ENCODE assay signal across 13 cellular contexts in the genomic region with DNA sequence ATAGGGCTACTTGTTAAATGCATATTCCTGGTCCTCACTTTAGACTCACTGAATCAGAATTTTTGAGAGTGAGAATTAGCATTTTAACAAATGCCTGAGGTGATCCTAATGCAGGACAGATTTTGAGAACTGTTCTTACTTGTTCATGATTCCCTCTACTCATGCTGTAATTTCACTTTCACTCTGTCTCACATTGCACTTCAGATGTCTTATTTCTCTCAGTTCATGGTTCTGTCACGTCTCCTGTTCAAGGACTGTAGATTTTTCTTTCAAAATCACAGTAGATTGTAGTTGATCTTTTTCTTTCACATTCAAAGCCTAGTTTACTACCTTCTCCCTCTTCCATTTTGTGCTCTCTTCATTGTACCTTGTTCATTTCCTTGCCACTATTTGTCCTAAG. TPM values are rescaled to one million over a fixed set of nuclear protein-coding genes. Genes with fewer than 3 reads are reported as not detected.
DNase-seq lines count a peak whose midpoint lies in the region; ATAC-seq, FAIRE-seq and TF ChIP-seq lines count a peak whose summit lies in the region.
"Had no signal": no experiment of that assay in that cellular context is flagged by ENCODE, and none has a peak within 500 bp of the region (broad histone marks: within the 10 kb centered on the region; RNA-seq: fewer than 3 reads in every experiment).

No MANE protein-coding gene starts in this region.

- H3K4me3 Mint-ChIP-seq in activated CD8-positive, alpha-beta memory T cell treated with anti-CD3 and anti-CD28 coated beads, Interleukin-2, amount 10 ng/mL, durations not matched to agents 7 days and 5 days = no peak overlapping the region
- H3K4me3 Mint-ChIP-seq: memory B cell had no signal

- POLR2A ChIA-PET in HEK293T (lab: Yijun Ruan, JAX) = no interaction called here

- H3K36me3 ChIP-seq in H7 (replicated peaks; ENCODE audit: control insufficient read depth, insufficient read depth, low read length) = no peaks in the 10 kb centered on the region

- H3K27ac Mint-ChIP-seq in activated CD8-positive, alpha-beta memory T cell treated with anti-CD3 and anti-CD28 coated beads, Interleukin-2, amount 10 ng/mL, durations not matched to agents 7 days and 5 days = no peak overlapping the region
- H3K27ac Mint-ChIP-seq: memory B cell had no signal

- H3K27me3 Mint-ChIP-seq in activated CD8-positive, alpha-beta memory T cell treated with anti-CD3 and anti-CD28 coated beads, Interleukin-2, amount 10 ng/mL, durations not matched to agents 7 days and 5 days = peaks cover 5% of the 10 kb centered on the region

- no peaks in the 10 kb centered on the region for H3K27me3 ChIP-seq in H7 (ENCODE audit: control insufficient read depth, insufficient read depth, low read length)

- CTCF ChIA-PET in activated CD8-positive, alpha-beta memory T cell treated with anti-CD3 and anti-CD28 coated beads, Interleukin-2, amount 10 ng/mL, durations not matched to agents 7 days and 5 days (lab: Charles Lee) = no interaction called here
- CTCF ChIA-PET in HEK293T (lab: Yijun Ruan, JAX) = no interaction called here

- no peak overlapping the region for H3K4me3 ChIP-seq in H7 (ENCODE audit: insufficient read depth, low read depth, low read length)

- H3K36me3 Mint-ChIP-seq in activated CD8-positive, alpha-beta memory T cell treated with anti-CD3 and anti-CD28 coated beads, Interleukin-2, amount 10 ng/mL, durations not matched to agents 7 days and 5 days = no peaks in the 10 kb centered on the region
- H3K36me3 Mint-ChIP-seq: memory B cell had no signal

- FAIRE-seq in urothelium cell line (lab: Jason Lieb, UNC) = no peak
- FAIRE-seq: bronchial epithelial cell had no signal

- H3K9me3 Mint-ChIP-seq in activated CD8-positive, alpha-beta memory T cell treated with anti-CD3 and anti-CD28 coated beads, Interleukin-2, amount 10 ng/mL, durations not matched to agents 7 days and 5 days (ENCODE audit: low read depth) = no peaks in the 10 kb centered on the region
- H3K9me3 Mint-ChIP-seq: memory B cell had no signal

- no peak for DNase-seq in activated CD8-positive, alpha-beta memory T cell treated with anti-CD3 and anti-CD28 coated beads, Interleukin-2, amount 10 ng/mL, durations not matched to agents 7 days and 5 days
- DNase-seq in activated CD8-positive, alpha-beta memory T cell treated with anti-CD3 and anti-CD28 coated beads, Interleukin-2, amount 50 U/mL, for 48 hours = no peak
- DNase-seq in HEK293T (ENCODE audit: extremely low spot score) (no peak), NOMO-1 (lab: John Stamatoyannopoulos, UW; ENCODE audit: unreplicated experiment in 2 of 2) (no peak), H7 (no peak), urothelium cell line (ENCODE audit: low spot score) (no peak)
- DNase-seq: DND-41, foreskin melanocyte had no signal

- peaks cover 6% of the 10 kb centered on the region for H3K4me1 Mint-ChIP-seq in activated CD8-positive, alpha-beta memory T cell treated with anti-CD3 and anti-CD28 coated beads, Interleukin-2, amount 10 ng/mL, durations not matched to agents 7 days and 5 days

- ATAC-seq in activated CD8-positive, alpha-beta memory T cell treated with anti-CD3 and anti-CD28 coated beads, Interleukin-2, amount 10 ng/mL, durations not matched to agents 7 days and 5 days = peak; percentile 60
- ATAC-seq in HG02763 (IDR thresholded peaks at IDR 0.05; ENCODE audit: unreplicated experiment) = peak; percentile 93
- peak; percentile 92 for ATAC-seq in HG03521 (IDR thresholded peaks at IDR 0.05; ENCODE audit: unreplicated experiment)

TF ChIP-seq in HEK293T, 16 proteins besides CTCF, POLR2A, EP300 and RAD21:
- TF ChIP-seq ZNF384 (IDR thresholded peaks at IDR 0.05) (no peak), BHLHE40 (IDR thresholded peaks at IDR 0.05; ENCODE audit: borderline replicate concordance) (no peak), ARNT (IDR thresholded peaks at IDR 0.05) (no peak), FOXK2 (IDR thresholded peaks at IDR 0.05) (no peak), FOXM1 (IDR thresholded peaks at IDR 0.05; ENCODE audit: borderline replicate concordance) (no peak), SUZ12 (IDR thresholded peaks at IDR 0.05) (no peak), ELF4 (IDR thresholded peaks at IDR 0.05) (no peak), CTBP1 (IDR thresholded peaks at IDR 0.05; ENCODE audit: borderline replicate concordance) (no peak), TARDBP (IDR thresholded peaks at IDR 0.05) (no peak), LEF1 (IDR thresholded peaks at IDR 0.05; ENCODE audit: borderline replicate concordance) (no peak), L3MBTL2 (conservative IDR thresholded peaks at IDR 0.05) (no peak), NFRKB (IDR thresholded peaks at IDR 0.05) (no peak), SP1 (IDR thresholded peaks at IDR 0.05) (no peak), HDGF (IDR thresholded peaks at IDR 0.05; ENCODE audit: borderline replicate concordance) (no peak)
- TF ChIP-seq, protein P1, sequence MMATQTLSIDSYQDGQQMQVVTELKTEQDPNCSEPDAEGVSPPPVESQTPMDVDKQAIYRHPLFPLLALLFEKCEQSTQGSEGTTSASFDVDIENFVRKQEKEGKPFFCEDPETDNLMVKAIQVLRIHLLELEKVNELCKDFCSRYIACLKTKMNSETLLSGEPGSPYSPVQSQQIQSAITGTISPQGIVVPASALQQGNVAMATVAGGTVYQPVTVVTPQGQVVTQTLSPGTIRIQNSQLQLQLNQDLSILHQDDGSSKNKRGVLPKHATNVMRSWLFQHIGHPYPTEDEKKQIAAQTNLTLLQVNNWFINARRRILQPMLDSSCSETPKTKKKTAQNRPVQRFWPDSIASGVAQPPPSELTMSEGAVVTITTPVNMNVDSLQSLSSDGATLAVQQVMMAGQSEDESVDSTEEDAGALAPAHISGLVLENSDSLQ (IDR thresholded peaks at IDR 0.05) = no peak

RNA-seq across cellular contexts. Expression of a gene that starts 54.3 kb away (rescaled TPM):
- total RNA-seq in activated CD8-positive, alpha-beta memory T cell treated with anti-CD3 and anti-CD28 coated beads, Interleukin-2, amount 10 ng/mL, durations not matched to agents 7 days and 5 days = under 1 TPM in 1 of 2 experiments, not detected in 1; 0.18 TPM
- 28.8 and 44.2 TPM in 2 replicates for total RNA-seq in H7 (2014; rRNA removed; shearing (Covaris generic))
- total RNA-seq: A172 had no signal

Comparison
In these comparisons a context has a peak if more than half of its experiments do, and no peak if none do; other contexts are left out.
1. RNA of a gene that starts 54.3 kb away (total RNA-seq): 28.8 to 44.2 TPM in H7; 0.18 TPM in activated CD8-positive, alpha-beta memory T cell treated with anti-CD3 and anti-CD28 coated beads, Interleukin-2, amount 10 ng/mL, durations not matched to agents 7 days and 5 days; every median in the first group is over 10 times any median in the second.
2. Peak in every context shown above with its lines, with median percentiles within 50 percentile points of each other: ATAC-seq.